1 cellular context compared by ENCODE assay signal in the genomic region with DNA sequence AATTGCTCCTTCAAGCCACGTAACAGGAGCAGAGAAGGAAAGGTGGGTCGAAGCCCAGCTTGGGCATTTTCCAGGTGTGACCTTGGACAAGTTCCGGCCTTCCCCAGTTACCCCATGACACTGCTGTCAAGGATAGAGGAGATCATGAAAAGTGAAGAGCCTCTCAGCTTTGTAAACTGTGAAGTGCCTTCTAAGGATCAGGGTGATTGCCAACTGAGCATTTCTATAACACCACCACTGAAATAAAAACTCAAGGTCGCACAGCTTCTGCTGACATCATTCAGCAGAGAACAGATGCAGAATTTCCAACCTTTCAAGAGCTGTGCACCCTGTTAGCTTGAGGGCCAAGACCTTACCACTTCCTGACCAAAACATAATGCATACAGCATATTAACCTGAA.
TF ChIP-seq lines count a peak whose summit lies in the region.

No MANE protein-coding gene starts in this region.

TF ChIP-seq in H1, 55 proteins besides CTCF, POLR2A, EP300 and RAD21:
- TF ChIP-seq GTF2F1 (IDR thresholded peaks at IDR 0.05; ENCODE audit: borderline replicate concordance, low read depth, low read length), result no peak
- no peak for TF ChIP-seq BACH1 (IDR thresholded peaks at IDR 0.05; ENCODE audit: low read length)
- TF ChIP-seq BCL11A (IDR thresholded peaks at IDR 0.05; ENCODE audit: low read depth in 2 of 2, low read length in 2 of 2), result no peak
- no peak for TF ChIP-seq E2F6 (IDR thresholded peaks at IDR 0.05)
- no peak for TF ChIP-seq SAP30 (IDR thresholded peaks at IDR 0.05; ENCODE audit: insufficient read depth, insufficient replicate concordance, low read length)
- TF ChIP-seq RNF2 (IDR thresholded peaks at IDR 0.05; ENCODE audit: borderline replicate concordance, low read depth, low read length, missing control alignments, poor library complexity, severe bottlenecking), result no peak
- no peak for TF ChIP-seq TAF7 (optimal IDR thresholded peaks at IDR 0.05; ENCODE audit: borderline replicate concordance, low read depth, low read length)
- TF ChIP-seq KDM5A (IDR thresholded peaks at IDR 0.05; ENCODE audit: low read length), result no peak
- no peak for TF ChIP-seq YY1 (IDR thresholded peaks at IDR 0.05; ENCODE audit: low read depth, low read length)
- no peak for TF ChIP-seq ASH2L (IDR thresholded peaks at IDR 0.05; ENCODE audit: low read length)
- TF ChIP-seq CEBPB (IDR thresholded peaks at IDR 0.05; ENCODE audit: low read depth, low read length), result no peak
- TF ChIP-seq CHD2 (IDR thresholded peaks at IDR 0.05; ENCODE audit: low read length), result no peak
TF ChIP-seq in H1: peak in this region for 0.
